In the genomic region with DNA sequence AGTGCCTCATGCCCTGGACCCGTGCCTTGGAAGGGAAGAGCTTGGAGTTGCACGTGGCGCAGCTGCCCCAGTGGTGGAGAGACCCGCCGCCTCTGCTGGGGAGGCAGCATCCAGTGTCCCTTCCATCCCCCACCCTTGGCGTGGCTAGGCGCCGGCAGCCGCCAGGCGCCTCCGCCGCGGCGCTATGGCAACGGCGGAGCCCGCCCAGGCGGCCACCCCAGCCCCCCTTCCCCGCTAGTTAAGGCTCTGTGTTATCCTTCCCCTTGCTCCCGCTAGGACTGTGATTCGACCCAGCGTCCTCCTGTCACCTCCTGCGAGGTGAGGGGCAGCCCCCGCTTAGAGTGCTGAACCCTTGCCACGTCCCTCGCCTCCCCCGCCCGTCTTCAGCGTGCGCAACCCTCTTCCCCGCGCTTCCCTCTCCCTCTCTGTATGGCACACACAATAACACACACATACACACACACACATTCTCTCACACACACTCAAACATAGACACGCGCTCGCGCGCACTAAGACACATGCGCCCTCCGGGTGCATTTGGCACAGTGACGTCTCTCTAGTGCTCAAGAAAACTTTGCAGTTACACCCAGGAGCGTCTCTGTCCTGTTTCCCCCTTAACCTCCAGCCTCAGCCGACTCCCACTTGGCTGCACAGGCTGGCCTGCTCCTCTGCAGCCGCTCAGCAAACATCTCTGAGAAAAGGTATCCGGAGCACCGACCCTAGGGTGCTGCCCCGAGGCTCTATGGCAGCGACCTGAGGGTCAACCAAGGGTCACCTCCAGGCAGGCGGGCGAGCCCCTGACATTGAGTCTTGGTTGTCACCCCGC, we compare ENCODE assay signal across 12 cellular contexts. TPM values are rescaled to one million over a fixed set of nuclear protein-coding genes. Genes with fewer than 3 reads are reported as not detected.
DNase-seq lines count a peak whose midpoint lies in the region; ATAC-seq and TF ChIP-seq lines count a peak whose summit lies in the region.
"Had no signal": no experiment of that assay in that cellular context is flagged by ENCODE, and none has a peak within 500 bp of the region (broad histone marks: within the 10 kb centered on the region; RNA-seq: fewer than 3 reads in every experiment).

No MANE protein-coding gene starts in this region.

- no peaks in the 10 kb centered on the region for H3F3A ChIP-seq in GM23248 (ENCODE audit: insufficient read depth)

- no peak overlapping the region for H4K8ac ChIP-seq in neuronal stem cell (ENCODE audit: low read depth, low read length)

- no peak overlapping the region for H2BK12ac ChIP-seq in neuronal stem cell (ENCODE audit: low read length)

- no peak overlapping the region for H3K4ac ChIP-seq in neuronal stem cell (ENCODE audit: low read length)

- peak overlapping the region; percentile 69 for H3K18ac ChIP-seq in neuronal stem cell (ENCODE audit: low read length)

- H2AFZ ChIP-seq in GM23248, result peak overlapping the region; percentile 42
- peak overlapping the region; percentile 77 for H2AFZ ChIP-seq in neuronal stem cell (ENCODE audit: low read length)

- H3K27me3 ChIP-seq in GM23248 (replicated peaks; ENCODE audit: insufficient read depth), result peaks cover 4% of the 10 kb centered on the region
- peaks cover 0 to 24% (median 0%) of the 10 kb centered on the region in 3 experiments for H3K27me3 ChIP-seq in neuronal stem cell (ENCODE audit: control insufficient read depth in 3 of 3, insufficient read depth in 3 of 3, low read depth in 1 of 3, low read length in 3 of 3)

- H3K79me2 ChIP-seq in GM23248 (ENCODE audit: insufficient read depth), result no peaks in the 10 kb centered on the region

- H3K4me3 ChIP-seq in GM23248 (peak overlapping the region; percentile 58), foreskin fibroblast (ENCODE audit: low read depth in 1 of 2, low read length in 2 of 2) (peak overlapping the region; percentile 34 to 37), neuronal stem cell (ENCODE audit: low read length in 2 of 2) (peak overlapping the region; percentile 36 to 78)

- 4 to 5% methylated on average over 41 to 50 of the region's 50 CpGs for WGBS in GM23248 (ENCODE audit: low coverage in 1 of 2, low lambda C conversion rate in 2 of 2, missing lambda C conversion rate in 2 of 2), 2 experiments
- no CpG with 5 or more reads among the region's 50 CpGs for WGBS in neuronal stem cell (ENCODE audit: extremely low coverage in 2 of 2, insufficient read length in 2 of 2, insufficient replicate concordance in 1 of 2), 2 donors

- H3K4me2 ChIP-seq in GM23248 (ENCODE audit: unreplicated experiment) (peak overlapping the region; percentile 41), neuronal stem cell (ENCODE audit: insufficient read depth, low read length, poor library complexity, severe bottlenecking) (peak overlapping the region; percentile 95)

- H3K9me3 ChIP-seq in GM23248 (ENCODE audit: low read depth), result no peaks in the 10 kb centered on the region
- H3K9me3 ChIP-seq in neuronal stem cell (replicated peaks in 1 of 2; ENCODE audit: control insufficient read depth in 2 of 2, insufficient read depth in 1 of 2, low read depth in 1 of 2, low read length in 2 of 2), result no peaks in the 10 kb centered on the region

- peak overlapping the region; percentile 30 for H2BK15ac ChIP-seq in neuronal stem cell (ENCODE audit: low read length)

- peak overlapping the region; percentile 11; the same call in 1 of the 2 replicates for H3K9ac ChIP-seq in GM23248
- peak overlapping the region; percentile 70 for H3K9ac ChIP-seq in neuronal stem cell (ENCODE audit: low read depth, low read length, poor library complexity)

- no peak overlapping the region for H2BK5ac ChIP-seq in neuronal stem cell (ENCODE audit: low read length)

- no peak overlapping the region for H2AK5ac ChIP-seq in neuronal stem cell (ENCODE audit: low read depth, low read length)

- in situ Hi-C loops in GM23248 (cut with MboI), result no loop called here

- H3K79me1 ChIP-seq in neuronal stem cell (ENCODE audit: low read depth, low read length), result no peaks in the 10 kb centered on the region

- ATAC-seq in HG03342 (IDR thresholded peaks at IDR 0.05; ENCODE audit: unreplicated experiment), result no peak
- ATAC-seq: effector memory CD8-positive, alpha-beta T cell; naive thymus-derived CD8-positive, alpha-beta T cell; Panc1 had no signal

- DNase-seq in GM23248 (peak; percentile 24), NCI-H510A treated with DMSO at 0.1 percent for 48 hours (lab: John Stamatoyannopoulos, UW) (peak; percentile 34), foreskin fibroblast (peak in 1 of 2 donors; percentile 24), neuronal stem cell (ENCODE audit: low spot score) (peak; percentile 59), AML-193 (lab: John Stamatoyannopoulos, UW) (no peak), ureter (ENCODE audit: low spot score) (no peak)
- no peak for DNase-seq in stimulated activated naive CD4-positive, alpha-beta T cell treated with Interleukin-2 at 50 U/mL for 16 hours (lab: John Stamatoyannopoulos, UW)
- DNase-seq: effector memory CD8-positive, alpha-beta T cell; naive thymus-derived CD8-positive, alpha-beta T cell had no signal

- H3K9me2 ChIP-seq in GM23248 (ENCODE audit: insufficient read depth), result no peaks in the 10 kb centered on the region

- H3K14ac ChIP-seq in neuronal stem cell (ENCODE audit: low read length), result no peak overlapping the region

- no peak overlapping the region for H4K91ac ChIP-seq in neuronal stem cell (ENCODE audit: low read depth, low read length, poor library complexity)

- TF ChIP-seq CTCF in foreskin fibroblast (IDR thresholded peaks at IDR 0.05; ENCODE audit: low read depth, low read length), result no peak

- peak overlapping the region; percentile 29 for H3K23ac ChIP-seq in neuronal stem cell (ENCODE audit: low read depth, low read length, poor library complexity)

- H3K27ac ChIP-seq in GM23248 (no peak overlapping the region), neuronal stem cell (replicated peaks; ENCODE audit: low read length) (peak overlapping the region; percentile 34)

- H2BK120ac ChIP-seq in neuronal stem cell (ENCODE audit: low read depth, low read length), result no peak overlapping the region

- H3K36me3 ChIP-seq in GM23248 (ENCODE audit: low read depth), result no peaks in the 10 kb centered on the region
- no peaks in the 10 kb centered on the region for H3K36me3 ChIP-seq in neuronal stem cell (replicated peaks in 1 of 2; ENCODE audit: control insufficient read depth in 2 of 2, insufficient read depth in 2 of 2, low read length in 2 of 2)

- no peaks in the 10 kb centered on the region for H4K20me1 ChIP-seq in GM23248 (ENCODE audit: insufficient read depth)

- H3K4me1 ChIP-seq in GM23248 (ENCODE audit: insufficient read depth) (no peaks in the 10 kb centered on the region), neuronal stem cell (ENCODE audit: control insufficient read depth in 2 of 2, insufficient read depth in 1 of 2, low read depth in 1 of 2, low read length in 2 of 2) (peaks cover 0 to 7% of the 10 kb centered on the region in 2 donors)

RNA-seq across cellular contexts. Expression of a gene that starts 8.5 kb away (rescaled TPM):
- total RNA-seq in GM23248 (2014; rRNA removed; shearing (Covaris generic)), result 0.38 and 7.1 TPM in 2 replicates
- polyA plus RNA-seq in GM23248 (2016; fragmentation: Nextera tagmentation; extraction: Ambion mirVana), result 0.99 and 1.4 TPM in 2 replicates
- 0.20 TPM for polyA plus RNA-seq in neuronal stem cell (2013, experiment 1 of 2)
- 0.21 TPM for polyA plus RNA-seq in neuronal stem cell (2013, experiment 2 of 2)
- total RNA-seq in ureter, result 1.8 TPM
- total RNA-seq: HT1080; naive thymus-derived CD8-positive, alpha-beta T cell had no signal
- polyA plus RNA-seq: naive thymus-derived CD8-positive, alpha-beta T cell had no signal

Comparison
In these comparisons a context has a peak if more than half of its experiments do, and no peak if none do; other contexts are left out.
1. DNase-seq: peak in GM23248 (single experiment), NCI-H510A treated with DMSO at 0.1 percent for 48 hours (single experiment) and neuronal stem cell (single experiment); none in AML-193 (0 of 2), ureter (single experiment) and stimulated activated naive CD4-positive, alpha-beta T cell treated with Interleukin-2 at 50 U/mL for 16 hours (single experiment).
2. Peak in every context shown above with its lines, with median percentiles within 50 percentile points of each other: H3K4me3 ChIP-seq.